Comparison of ENCODE assay signal across 1 cellular context in genomic region chr11:45354976-45355705, GRCh38.
TF ChIP-seq lines count a peak whose summit lies in the region.

No MANE protein-coding gene starts in this region.

TF ChIP-seq in HEK293, 187 proteins besides CTCF, POLR2A, EP300 and RAD21 (continued from another document):
- 0 out of 2 replicates have a peak, but pooled peaks have one; percentile 45 for TF ChIP-seq PBX3 (CRISPR knock-in tag; IDR thresholded peaks at IDR 0.05)
- TF ChIP-seq BCL11B (tag by site-specific recombination; IDR thresholded peaks at IDR 0.05; ENCODE audit: low read depth) = no peak
- peak; percentile 72 for TF ChIP-seq ZBTB17 (tag by site-specific recombination; IDR thresholded peaks at IDR 0.05)
- TF ChIP-seq ZNF76 (tag by site-specific recombination; IDR thresholded peaks at IDR 0.05; ENCODE audit: borderline replicate concordance, low read depth) = peak; percentile 75; the same call in 1 of the 2 replicates
- TF ChIP-seq ZNF658 (tag by site-specific recombination; IDR thresholded peaks at IDR 0.05) = no peak
- peak; percentile 78 for TF ChIP-seq ZBTB11 (tag by site-specific recombination; conservative IDR thresholded peaks at IDR 0.05; ENCODE audit: low read depth)
- no peak for TF ChIP-seq PATZ1 (tag by site-specific recombination; IDR thresholded peaks at IDR 0.05)
- peak; percentile 98 for TF ChIP-seq ZNF518A (tag by site-specific recombination; conservative IDR thresholded peaks at IDR 0.05; ENCODE audit: low read depth)
- no peak for TF ChIP-seq ZNF2 (tag by site-specific recombination; IDR thresholded peaks at IDR 0.05)
- TF ChIP-seq ZBTB8A (tag by site-specific recombination; IDR thresholded peaks at IDR 0.05) = peak; percentile 43
- TF ChIP-seq ZNF292 (tag by site-specific recombination; IDR thresholded peaks at IDR 0.05; ENCODE audit: borderline replicate concordance, low read depth) = no peak
- peak; percentile 66 for TF ChIP-seq SP2 (tag by site-specific recombination; IDR thresholded peaks at IDR 0.05)
- TF ChIP-seq MZF1 (tag by site-specific recombination; IDR thresholded peaks at IDR 0.05; ENCODE audit: borderline replicate concordance) = no peak; the same call in 1 of the 2 replicates
- peak; percentile 73 for TF ChIP-seq ATF2 (tag by site-specific recombination; IDR thresholded peaks at IDR 0.05; ENCODE audit: low read depth)
- TF ChIP-seq MEIS1 (CRISPR knock-in tag; IDR thresholded peaks at IDR 0.05; ENCODE audit: borderline replicate concordance) = no peak
- no peak for TF ChIP-seq HOXA7 (CRISPR knock-in tag; IDR thresholded peaks at IDR 0.05; ENCODE audit: borderline replicate concordance)
- no peak for TF ChIP-seq SCRT1 (tag by site-specific recombination; IDR thresholded peaks at IDR 0.05; ENCODE audit: borderline replicate concordance)
- no peak for TF ChIP-seq ZNF747 (tag by site-specific recombination; IDR thresholded peaks at IDR 0.05)
- no peak for TF ChIP-seq ZNF501 (tag by site-specific recombination; IDR thresholded peaks at IDR 0.05)
- TF ChIP-seq YY1 (tag by site-specific recombination; IDR thresholded peaks at IDR 0.05) = peak; percentile 88
- peak; percentile 82 for TF ChIP-seq ZNF629 (tag by site-specific recombination; IDR thresholded peaks at IDR 0.05)
- TF ChIP-seq ZNF549 (tag by site-specific recombination; IDR thresholded peaks at IDR 0.05) = no peak
- TF ChIP-seq REST (tag by site-specific recombination; IDR thresholded peaks at IDR 0.05) = no peak
- TF ChIP-seq ZFP3 (tag by site-specific recombination; IDR thresholded peaks at IDR 0.05; ENCODE audit: low read depth) = no peak
- TF ChIP-seq ZNF837 (tag by site-specific recombination; IDR thresholded peaks at IDR 0.05) = no peak
- no peak for TF ChIP-seq KLF1 (tag by site-specific recombination; IDR thresholded peaks at IDR 0.05)
- TF ChIP-seq ZXDB (tag by site-specific recombination; IDR thresholded peaks at IDR 0.05) = peak; percentile 70
- TF ChIP-seq ZNF280D (tag by site-specific recombination; IDR thresholded peaks at IDR 0.05) = no peak
- TF ChIP-seq SP7 (tag by site-specific recombination; IDR thresholded peaks at IDR 0.05) = peak; percentile 38; the same call in 1 of the 2 replicates
- peak; percentile 67 for TF ChIP-seq SP3 (tag by site-specific recombination; IDR thresholded peaks at IDR 0.05)
- 0 out of 2 replicates have a peak, but pooled peaks have one; percentile 19 for TF ChIP-seq ZNF660 (tag by site-specific recombination; IDR thresholded peaks at IDR 0.05)
- TF ChIP-seq KLF17 (tag by site-specific recombination; IDR thresholded peaks at IDR 0.05) = no peak
- TF ChIP-seq ZBTB20 (tag by site-specific recombination; IDR thresholded peaks at IDR 0.05) = no peak
- peak; percentile 46; the same call in 1 of the 2 replicates for TF ChIP-seq ZBTB21 (tag by site-specific recombination; IDR thresholded peaks at IDR 0.05)
- no peak for TF ChIP-seq ZNF324 (tag by site-specific recombination; IDR thresholded peaks at IDR 0.05)
